Comparison of ENCODE assay signal across 8 cellular contexts in genomic region chr4:52911684-52912294, GRCh38. TPM values are rescaled to one million over a fixed set of nuclear protein-coding genes. Genes with fewer than 3 reads are reported as not detected.
DNase-seq lines count a peak whose midpoint lies in the region; ATAC-seq, FAIRE-seq and TF ChIP-seq lines count a peak whose summit lies in the region.

No MANE protein-coding gene starts in this region.

- peak; percentile 66 for DNase-seq in EH (ENCODE audit: low read depth)
- peak; percentile 65 for DNase-seq in M059J (ENCODE audit: low read depth)
- DNase-seq in activated naive CD4-positive, alpha-beta T cell treated with anti-CD3 and anti-CD28 coated beads, Interleukin-2, amount 50 U/mL, for 72 hours (ENCODE audit: low spot score in 2 of 2) = peak; percentile 58 to 82
- peak; percentile 72 for DNase-seq in left ventricle myocardium superior
- DNase-seq in small intestine = peak; percentile 78
- DNase-seq in mesenteric fat pad (ENCODE audit: low spot score) = no peak

- H3K4me1 ChIP-seq in small intestine (ENCODE audit: control insufficient read depth in 2 of 2, insufficient read depth in 1 of 2, low read depth in 1 of 2, low read length in 1 of 2) = peaks cover 0 to 11% of the 10 kb centered on the region in 2 donors

- H3K9me3 Mint-ChIP-seq in activated naive CD4-positive, alpha-beta T cell treated with anti-CD3 and anti-CD28 coated beads, Interleukin-2, amount 50 U/mL, for 72 hours = no peaks in the 10 kb centered on the region

- no peaks in the 10 kb centered on the region for H3K9me3 ChIP-seq in small intestine (ENCODE audit: control insufficient read depth, low read depth)

- H3K27ac Mint-ChIP-seq in activated naive CD4-positive, alpha-beta T cell treated with anti-CD3 and anti-CD28 coated beads, Interleukin-2, amount 50 U/mL, for 72 hours = no peak overlapping the region

- no peaks in the 10 kb centered on the region for H3K36me3 ChIP-seq in small intestine (ENCODE audit: control insufficient read depth in 2 of 2, insufficient read depth in 2 of 2, low read length in 2 of 2)

- H3K4me3 ChIP-seq in small intestine (ENCODE audit: low read depth in 1 of 2, low read length in 2 of 2) = no peak overlapping the region

- 6 to 11% (median 11%) methylated on average over 3 of the region's 3 CpGs for WGBS in small intestine, 3 donors

- peaks cover 0 to 19% of the 10 kb centered on the region in 2 donors for H3K36me3 Mint-ChIP-seq in activated naive CD4-positive, alpha-beta T cell treated with anti-CD3 and anti-CD28 coated beads, Interleukin-2, amount 50 U/mL, for 72 hours

- no peak for FAIRE-seq in small intestine (lab: Jason Lieb, UNC)

- intact Hi-C loops in left ventricle myocardium superior (cut with micrococcal nuclease) = loop anchor here (10.0 kb wide), 1 partner anchor 73 kb away; no protein-coding TSS in a partner anchor

- peak; percentile 83 for ATAC-seq in GM21723 (IDR thresholded peaks at IDR 0.05; ENCODE audit: unreplicated experiment)
- ATAC-seq in SK-N-SH treated with all-trans-retinoic acid at 6 μM for 48 hours = peak; percentile 81
- peak; percentile 38 to 47 for ATAC-seq in activated naive CD4-positive, alpha-beta T cell treated with anti-CD3 and anti-CD28 coated beads, Interleukin-2, amount 50 U/mL, for 72 hours
- peak; percentile 53 for ATAC-seq in left ventricle myocardium superior

- H3K27me3 ChIP-seq in small intestine (ENCODE audit: control insufficient read depth in 2 of 2, insufficient read depth in 2 of 2, low read length in 2 of 2) = no peaks in the 10 kb centered on the region

- H3K27ac ChIP-seq in small intestine (ENCODE audit: low read depth in 1 of 2, low read length in 1 of 2) = no peak overlapping the region

TF ChIP-seq in SK-N-SH treated with all-trans-retinoic acid at 6 μM for 48 hours, 23 proteins besides CTCF, POLR2A, EP300 and RAD21:
- TF ChIP-seq ZC3H10 (CRISPR knock-in tag; IDR thresholded peaks at IDR 0.05) (no peak), ESRRG (CRISPR knock-in tag; IDR thresholded peaks at IDR 0.05) (no peak), GLIS3 (CRISPR knock-in tag; IDR thresholded peaks at IDR 0.05) (no peak), CSDC2 (CRISPR knock-in tag; IDR thresholded peaks at IDR 0.05) (no peak), PATZ1 (CRISPR knock-in tag; IDR thresholded peaks at IDR 0.05; ENCODE audit: borderline replicate concordance) (no peak), TOX (CRISPR knock-in tag; IDR thresholded peaks at IDR 0.05; ENCODE audit: borderline replicate concordance) (no peak), ZNF565 (CRISPR knock-in tag; conservative IDR thresholded peaks at IDR 0.05; ENCODE audit: low read depth) (no peak), TSHZ2 (CRISPR knock-in tag; IDR thresholded peaks at IDR 0.05) (no peak), ZFP3 (CRISPR knock-in tag; IDR thresholded peaks at IDR 0.05) (no peak), ISL1 (CRISPR knock-in tag; IDR thresholded peaks at IDR 0.05) (no peak)

RNA-seq across cellular contexts. Expression of gene RASL11B, which starts 49.7 kb away (rescaled TPM):
- total RNA-seq in M059J (2014; rRNA removed; shearing (Covaris generic)) = 0.17 TPM in 1 of 2 replicates, not detected in the other
- total RNA-seq in activated naive CD4-positive, alpha-beta T cell treated with anti-CD3 and anti-CD28 coated beads, Interleukin-2, amount 50 U/mL, for 72 hours = under 1 TPM; 0.14 to 0.84 TPM
- 4.1 TPM for total RNA-seq in left ventricle myocardium superior
- under 1 TPM in 1 of 3 donors, not detected in 2; 0.60 TPM for polyA plus RNA-seq in small intestine
- 0.77 TPM for total RNA-seq in mesenteric fat pad
